ENCODE assay signal across 8 cellular contexts in the genomic region with DNA sequence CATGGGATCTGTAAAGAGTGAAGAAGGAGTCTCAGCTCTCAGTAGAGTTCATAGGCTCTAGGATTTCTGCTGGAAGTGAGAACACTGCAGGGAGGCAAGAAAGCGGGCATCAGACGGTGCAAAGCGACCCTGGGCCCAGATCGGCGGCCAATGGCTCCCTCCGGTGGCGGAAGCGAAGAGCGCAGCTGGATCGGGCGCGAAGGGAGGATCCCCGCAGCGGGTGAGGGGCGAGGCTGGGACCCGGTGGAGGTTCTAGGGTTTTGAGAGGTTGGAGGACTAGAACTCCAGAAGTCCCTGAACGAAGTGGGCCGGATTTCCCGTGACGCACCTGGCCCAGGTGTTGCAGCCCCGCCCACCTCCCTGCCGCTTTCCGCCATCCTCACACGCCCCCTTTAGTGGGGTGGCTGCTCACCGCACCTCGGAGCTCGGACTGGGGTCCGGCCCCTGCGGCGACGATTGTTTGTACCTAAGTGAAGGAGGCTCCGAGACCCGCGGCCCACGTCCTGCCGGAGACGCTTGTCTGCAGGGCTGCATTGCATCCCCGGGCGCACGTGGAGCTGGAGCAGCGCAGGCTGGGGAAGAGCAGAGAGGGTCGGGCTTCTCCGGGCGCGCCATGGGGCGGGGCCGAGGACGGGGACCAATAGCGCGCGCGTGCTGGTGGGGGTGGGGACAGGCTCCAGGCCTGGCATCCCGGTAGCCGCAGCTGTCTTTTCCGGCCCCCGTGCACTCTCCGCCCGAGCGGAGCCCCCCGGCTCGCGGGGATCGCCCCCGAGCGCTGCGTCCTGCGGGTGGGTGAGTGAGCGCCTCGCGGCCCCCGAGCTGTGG. TPM values are rescaled to one million over a fixed set of nuclear protein-coding genes. Genes with fewer than 3 reads are reported as not detected.
A peak's percentile ranks its signal among the peaks of the same experiment; 100 is the strongest.
DNase-seq lines count a peak whose midpoint lies in the region; ATAC-seq, FAIRE-seq and TF ChIP-seq lines count a peak whose summit lies in the region.

A gene with protein sequence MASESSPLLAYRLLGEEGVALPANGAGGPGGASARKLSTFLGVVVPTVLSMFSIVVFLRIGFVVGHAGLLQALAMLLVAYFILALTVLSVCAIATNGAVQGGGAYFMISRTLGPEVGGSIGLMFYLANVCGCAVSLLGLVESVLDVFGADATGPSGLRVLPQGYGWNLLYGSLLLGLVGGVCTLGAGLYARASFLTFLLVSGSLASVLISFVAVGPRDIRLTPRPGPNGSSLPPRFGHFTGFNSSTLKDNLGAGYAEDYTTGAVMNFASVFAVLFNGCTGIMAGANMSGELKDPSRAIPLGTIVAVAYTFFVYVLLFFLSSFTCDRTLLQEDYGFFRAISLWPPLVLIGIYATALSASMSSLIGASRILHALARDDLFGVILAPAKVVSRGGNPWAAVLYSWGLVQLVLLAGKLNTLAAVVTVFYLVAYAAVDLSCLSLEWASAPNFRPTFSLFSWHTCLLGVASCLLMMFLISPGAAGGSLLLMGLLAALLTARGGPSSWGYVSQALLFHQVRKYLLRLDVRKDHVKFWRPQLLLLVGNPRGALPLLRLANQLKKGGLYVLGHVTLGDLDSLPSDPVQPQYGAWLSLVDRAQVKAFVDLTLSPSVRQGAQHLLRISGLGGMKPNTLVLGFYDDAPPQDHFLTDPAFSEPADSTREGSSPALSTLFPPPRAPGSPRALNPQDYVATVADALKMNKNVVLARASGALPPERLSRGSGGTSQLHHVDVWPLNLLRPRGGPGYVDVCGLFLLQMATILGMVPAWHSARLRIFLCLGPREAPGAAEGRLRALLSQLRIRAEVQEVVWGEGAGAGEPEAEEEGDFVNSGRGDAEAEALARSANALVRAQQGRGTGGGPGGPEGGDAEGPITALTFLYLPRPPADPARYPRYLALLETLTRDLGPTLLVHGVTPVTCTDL (plus strand): TSS at position 666 of the 825 bp plus-strand sequence. CDS start 1,485 bp downstream, outside the sequence.

- H3K27me3 ChIP-seq in right cardiac atrium (ENCODE audit: control insufficient read depth, insufficient read depth): no peaks in the 10 kb centered on the region

- TF ChIP-seq CTCF in GM12875 (IDR thresholded peaks at IDR 0.05; ENCODE audit: borderline replicate concordance, insufficient read depth, low read depth, low read length): peak; percentile 89

- H3K9me3 ChIP-seq in right cardiac atrium (ENCODE audit: control insufficient read depth, low read length): no peaks in the 10 kb centered on the region

- peak; percentile 95 for FAIRE-seq in urothelium cell line (lab: Jason Lieb, UNC)

- intact Hi-C loops in T-helper 2 cell treated with Interferon-gamma antibody and Interleukin-4, amounts not matched to agents 100 ng/mL and 5 ng/mL, for 36 hours (cut with micrococcal nuclease): loop anchor here (1.0 to 5.0 kb wide), 5 partner anchors 23 to 160 kb away; partner anchors contain the start of genes GIGYF1, SRRT and UFSP1
- intact Hi-C loops in right cardiac atrium (cut with DNase I): loop anchor here (2.0 to 10.0 kb wide), 4 partner anchors 50 to 157 kb away; partner anchors contain the start of genes GIGYF1 (in 1 of the 4) and POP7 (in 1 of the 4)

- ATAC-seq in HG02852 (IDR thresholded peaks at IDR 0.05; ENCODE audit: unreplicated experiment): peak; percentile 92
- peak; percentile 99 for ATAC-seq in right cardiac atrium

- H3K27ac ChIP-seq in right cardiac atrium (ENCODE audit: low read length): no peak within 1 kb of the TSS

- H3K4me1 ChIP-seq in right cardiac atrium (ENCODE audit: control insufficient read depth, insufficient read depth, low read length): no peaks in the 10 kb centered on the region

- H3K4me3 ChIP-seq in GM12875 (ENCODE audit: low read depth, low read length) (peak within 1 kb of the TSS; percentile 82), right cardiac atrium (ENCODE audit: low read length) (peak within 1 kb of the TSS; percentile 55)

- under 1% methylated on average over 71 of the region's 71 CpGs for WGBS in right cardiac atrium

- DNase-seq in NCI-H1694 treated with DMSO at 0.1 percent for 48 hours (lab: John Stamatoyannopoulos, UW) (peak; percentile 78), anterior cingulate cortex (lab: John Stamatoyannopoulos, UW) (peak in 57 of 58 donors; percentile 37 to 91 (median 82)), right cardiac atrium (peak; percentile 94 to 97 (median 97)), pulmonary artery endothelial cell (ENCODE audit: low read depth, low spot score) (peak; percentile 64), urothelium cell line (ENCODE audit: low spot score) (peak; percentile 99)

RNA-seq across cellular contexts. Expression of the gene that starts here (rescaled TPM):
- total RNA-seq in T-helper 2 cell treated with Interferon-gamma antibody and Interleukin-4, amounts not matched to agents 100 ng/mL and 5 ng/mL, for 36 hours: 41.3 and 45.6 TPM in 2 replicates
- total RNA-seq in right cardiac atrium: 10 to 100 TPM in 3 of 4 donors, 1 to 10 TPM in 1; 9.3 to 16.9 (median 12.6) TPM
- polyA plus RNA-seq in right cardiac atrium: 6.4 TPM
- total RNA-seq in pulmonary artery endothelial cell: 29.2 and 30.9 TPM in 2 replicates
